18 cellular contexts compared by ENCODE assay signal in genomic region chr12:123546281-123546680, GRCh38. TPM values are rescaled to one million over a fixed set of nuclear protein-coding genes. Genes with fewer than 3 reads are reported as not detected.
A peak's percentile ranks its signal among the peaks of the same experiment; 100 is the strongest.
DNase-seq lines count a peak whose midpoint lies in the region; ATAC-seq and TF ChIP-seq lines count a peak whose summit lies in the region.
"Had no signal": no experiment of that assay in that cellular context is flagged by ENCODE, and none has a peak within 500 bp of the region (broad histone marks: within the 10 kb centered on the region; RNA-seq: fewer than 3 reads in every experiment).

No MANE protein-coding gene starts in this region.

- peak overlapping the region; percentile 35 for H3K27ac Mint-ChIP-seq in neural crest cell (ENCODE audit: unreplicated experiment)
- no peak overlapping the region for H3K27ac Mint-ChIP-seq in activated naive CD4-positive, alpha-beta T cell treated with anti-CD3 and anti-CD28 coated beads, Interleukin-2, amount 50 U/mL, for 72 hours
- H3K27ac Mint-ChIP-seq: IgD-negative memory B cell had no signal

- no peaks in the 10 kb centered on the region for H3K27me3 Mint-ChIP-seq in neural crest cell (ENCODE audit: low read depth)

- no peaks in the 10 kb centered on the region for H3K36me3 Mint-ChIP-seq in neural crest cell (ENCODE audit: low read depth)
- no peaks in the 10 kb centered on the region for H3K36me3 Mint-ChIP-seq in activated naive CD4-positive, alpha-beta T cell treated with anti-CD3 and anti-CD28 coated beads, Interleukin-2, amount 50 U/mL, for 72 hours
- H3K36me3 Mint-ChIP-seq: IgD-negative memory B cell had no signal

- peaks cover 5% of the 10 kb centered on the region for H3K4me1 Mint-ChIP-seq in neural crest cell
- H3K4me1 Mint-ChIP-seq: IgD-negative memory B cell had no signal

- H3K4me3 Mint-ChIP-seq in neural crest cell, result no peak overlapping the region

- no peak for TF ChIP-seq CTCF in neural crest cell (conservative IDR thresholded peaks at IDR 0.05)

- H3K9me3 Mint-ChIP-seq in neural crest cell, result peaks cover 2% of the 10 kb centered on the region
- H3K9me3 Mint-ChIP-seq in activated naive CD4-positive, alpha-beta T cell treated with anti-CD3 and anti-CD28 coated beads, Interleukin-2, amount 50 U/mL, for 72 hours, result no peaks in the 10 kb centered on the region
- H3K9me3 Mint-ChIP-seq: IgD-negative memory B cell had no signal

- peak; percentile 6 for DNase-seq in ELF-1 (ENCODE audit: low read depth, low spot score)
- DNase-seq in M059J (ENCODE audit: low read depth), result peak; percentile 36
- DNase-seq in dedifferentiated amniotic fluid mesenchymal stem cell (ENCODE audit: extremely low spot score), result peak; percentile 19
- DNase-seq in neural crest cell (ENCODE audit: low read depth, low spot score), result no peak
- no peak for DNase-seq in activated naive CD4-positive, alpha-beta T cell treated with anti-CD3 and anti-CD28 coated beads, Interleukin-2, amount 50 U/mL, for 72 hours (ENCODE audit: low spot score in 2 of 2)
- DNase-seq in SIG-M5 (lab: John Stamatoyannopoulos, UW), result no peak
- DNase-seq in NCI-H1092 treated with DMSO at 0.1 percent for 48 hours (lab: John Stamatoyannopoulos, UW), result no peak
- DNase-seq: activated CD4-positive, CD25-positive, alpha-beta regulatory T cell treated with anti-CD3 and anti-CD28 coated beads, Interleukin-2, amount 50 U/mL, for 72 hours; activated effector memory CD4-positive, alpha-beta T cell treated with Interleukin-2 at 50 U/mL for 16 hours; aorta; colonic mucosa; DMS 273 treated with DMSO at 0.1 percent for 48 hours; left cardiac atrium; RPMI8226; stimulated activated CD4-positive, alpha-beta T cell treated with anti-CD3 and anti-CD28 coated beads, Interleukin-4, amount 100 ng/mL, for 24 hours; stimulated activated CD8-positive, alpha-beta memory T cell treated with anti-CD3 and anti-CD28 coated beads, Interleukin-4, amount 100 ng/mL, for 48 hours had no signal

- no peak for ATAC-seq in GM18873 (IDR thresholded peaks at IDR 0.05; ENCODE audit: low FRiP score, unreplicated experiment)
- ATAC-seq in activated naive CD4-positive, alpha-beta T cell treated with anti-CD3 and anti-CD28 coated beads, Interleukin-2, amount 50 U/mL, for 72 hours, result no peak
- ATAC-seq: left cardiac atrium had no signal

RNA-seq across cellular contexts. Expression of gene RILPL1, which starts 12.8 kb away (rescaled TPM):
- 9.2 and 15.7 TPM in 2 replicates for total RNA-seq in M059J (2014; rRNA removed; shearing (Covaris generic))
- 23.5 and 24.9 TPM in 2 replicates for total RNA-seq in neural crest cell
- total RNA-seq in activated naive CD4-positive, alpha-beta T cell treated with anti-CD3 and anti-CD28 coated beads, Interleukin-2, amount 50 U/mL, for 72 hours, result 1 to 10 TPM; 3.2 to 3.9 TPM

RNA-seq across cellular contexts. Expression of gene TMED2, which starts 38.1 kb away (rescaled TPM):
- total RNA-seq in M059J (2014; rRNA removed; shearing (Covaris generic)), result 294 and 301 TPM in 2 replicates
- total RNA-seq in neural crest cell, result 161 and 182 TPM in 2 replicates
- 100 to 1,000 TPM; 102 to 129 TPM for total RNA-seq in activated naive CD4-positive, alpha-beta T cell treated with anti-CD3 and anti-CD28 coated beads, Interleukin-2, amount 50 U/mL, for 72 hours

RNA-seq across cellular contexts. Expression of gene DDX55, which starts 55.6 kb away (rescaled TPM):
- 18.9 and 33.6 TPM in 2 replicates for total RNA-seq in M059J (2014; rRNA removed; shearing (Covaris generic))
- total RNA-seq in neural crest cell, result 42.8 and 44.0 TPM in 2 replicates
- total RNA-seq in activated naive CD4-positive, alpha-beta T cell treated with anti-CD3 and anti-CD28 coated beads, Interleukin-2, amount 50 U/mL, for 72 hours, result 10 to 100 TPM; 40.8 to 57.4 TPM

Comparison
In these comparisons a context has a peak if more than half of its experiments do, and no peak if none do; other contexts are left out.
1. DNase-seq: peak in ELF-1 (single experiment), M059J (single experiment) and dedifferentiated amniotic fluid mesenchymal stem cell (single experiment); none in neural crest cell (single experiment), activated naive CD4-positive, alpha-beta T cell treated with anti-CD3 and anti-CD28 coated beads, Interleukin-2, amount 50 U/mL, for 72 hours (0 of 2), SIG-M5 (single experiment) and NCI-H1092 treated with DMSO at 0.1 percent for 48 hours (single experiment).